In the genomic region with DNA sequence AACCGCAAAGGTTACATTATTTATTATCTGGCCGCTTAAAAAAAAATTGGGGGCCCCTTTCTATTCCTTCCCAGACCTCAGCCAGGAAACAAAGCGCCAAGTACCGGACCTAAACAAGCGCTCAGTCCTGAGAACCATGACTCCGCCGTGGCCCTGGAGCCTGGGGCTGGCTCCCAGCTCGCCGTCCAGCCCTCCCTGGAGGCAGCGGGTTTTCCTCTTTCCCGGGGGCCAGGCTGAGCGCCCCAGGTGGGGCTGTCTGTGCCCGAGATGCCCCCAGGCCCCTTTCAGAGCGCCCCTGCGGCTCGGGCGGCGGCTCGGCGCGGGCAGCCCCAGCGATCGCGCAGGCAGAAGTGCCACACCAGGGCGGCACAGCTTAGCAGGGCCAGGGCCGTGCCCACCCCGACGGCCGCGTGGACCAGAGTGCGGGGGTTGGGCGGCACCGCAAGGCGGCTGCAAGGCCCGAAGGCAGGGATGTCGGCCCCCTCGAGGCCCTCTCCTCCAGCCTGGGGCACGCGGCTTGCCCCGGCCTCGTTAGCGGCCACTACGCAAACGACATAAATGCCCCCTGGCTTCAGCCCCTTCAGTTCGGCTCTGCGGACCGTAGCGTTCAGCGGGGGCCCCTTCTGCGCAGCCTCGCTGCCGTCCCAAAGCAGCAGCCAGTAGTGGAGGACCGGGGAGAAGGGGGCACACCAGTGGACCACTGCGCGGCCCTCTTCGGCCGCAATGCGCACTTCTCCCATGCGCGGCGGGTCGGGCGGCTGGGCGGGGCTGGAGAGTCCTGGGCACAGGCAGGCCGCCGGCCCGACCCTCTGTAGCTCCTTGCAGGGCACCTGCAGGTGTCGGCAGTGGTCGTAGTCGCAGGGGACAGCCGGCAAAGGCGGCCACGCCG, we compare ENCODE assay signal across 1 cellular context.
TF ChIP-seq lines count a peak whose summit lies in the region.

No MANE protein-coding gene starts in this region.

TF ChIP-seq in HepG2, 621 proteins besides CTCF, POLR2A, EP300 and RAD21:
- TF ChIP-seq ZNF782 (CRISPR knock-in tag; IDR thresholded peaks at IDR 0.05; ENCODE audit: borderline replicate concordance) (no peak), RNF2 (conservative IDR thresholded peaks at IDR 0.05; ENCODE audit: low read depth) (no peak), ZNF816 (CRISPR knock-in tag; IDR thresholded peaks at IDR 0.05; ENCODE audit: borderline replicate concordance) (no peak), PCBP1 (IDR thresholded peaks at IDR 0.05; ENCODE audit: borderline replicate concordance, low read depth, low read length) (no peak), ZNF3 (CRISPR knock-in tag; IDR thresholded peaks at IDR 0.05) (no peak), EED (CRISPR knock-in tag; IDR thresholded peaks at IDR 0.05) (no peak), SP5 (CRISPR knock-in tag; IDR thresholded peaks at IDR 0.05; ENCODE audit: borderline replicate concordance, low read depth) (no peak), GLI4 (CRISPR knock-in tag; IDR thresholded peaks at IDR 0.05; ENCODE audit: borderline replicate concordance) (no peak), ZNF772 (CRISPR knock-in tag; IDR thresholded peaks at IDR 0.05) (no peak)
- TF ChIP-seq, protein P1, sequence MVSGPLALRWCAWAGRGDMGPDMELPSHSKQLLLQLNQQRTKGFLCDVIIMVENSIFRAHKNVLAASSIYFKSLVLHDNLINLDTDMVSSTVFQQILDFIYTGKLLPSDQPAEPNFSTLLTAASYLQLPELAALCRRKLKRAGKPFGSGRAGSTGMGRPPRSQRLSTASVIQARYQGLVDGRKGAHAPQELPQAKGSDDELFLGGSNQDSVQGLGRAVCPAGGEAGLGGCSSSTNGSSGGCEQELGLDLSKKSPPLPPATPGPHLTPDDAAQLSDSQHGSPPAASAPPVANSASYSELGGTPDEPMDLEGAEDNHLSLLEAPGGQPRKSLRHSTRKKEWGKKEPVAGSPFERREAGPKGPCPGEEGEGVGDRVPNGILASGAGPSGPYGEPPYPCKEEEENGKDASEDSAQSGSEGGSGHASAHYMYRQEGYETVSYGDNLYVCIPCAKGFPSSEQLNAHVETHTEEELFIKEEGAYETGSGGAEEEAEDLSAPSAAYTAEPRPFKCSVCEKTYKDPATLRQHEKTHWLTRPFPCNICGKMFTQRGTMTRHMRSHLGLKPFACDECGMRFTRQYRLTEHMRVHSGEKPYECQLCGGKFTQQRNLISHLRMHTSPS (CRISPR knock-in tag; IDR thresholded peaks at IDR 0.05; ENCODE audit: low read depth) = no peak
- TF ChIP-seq, protein P2, sequence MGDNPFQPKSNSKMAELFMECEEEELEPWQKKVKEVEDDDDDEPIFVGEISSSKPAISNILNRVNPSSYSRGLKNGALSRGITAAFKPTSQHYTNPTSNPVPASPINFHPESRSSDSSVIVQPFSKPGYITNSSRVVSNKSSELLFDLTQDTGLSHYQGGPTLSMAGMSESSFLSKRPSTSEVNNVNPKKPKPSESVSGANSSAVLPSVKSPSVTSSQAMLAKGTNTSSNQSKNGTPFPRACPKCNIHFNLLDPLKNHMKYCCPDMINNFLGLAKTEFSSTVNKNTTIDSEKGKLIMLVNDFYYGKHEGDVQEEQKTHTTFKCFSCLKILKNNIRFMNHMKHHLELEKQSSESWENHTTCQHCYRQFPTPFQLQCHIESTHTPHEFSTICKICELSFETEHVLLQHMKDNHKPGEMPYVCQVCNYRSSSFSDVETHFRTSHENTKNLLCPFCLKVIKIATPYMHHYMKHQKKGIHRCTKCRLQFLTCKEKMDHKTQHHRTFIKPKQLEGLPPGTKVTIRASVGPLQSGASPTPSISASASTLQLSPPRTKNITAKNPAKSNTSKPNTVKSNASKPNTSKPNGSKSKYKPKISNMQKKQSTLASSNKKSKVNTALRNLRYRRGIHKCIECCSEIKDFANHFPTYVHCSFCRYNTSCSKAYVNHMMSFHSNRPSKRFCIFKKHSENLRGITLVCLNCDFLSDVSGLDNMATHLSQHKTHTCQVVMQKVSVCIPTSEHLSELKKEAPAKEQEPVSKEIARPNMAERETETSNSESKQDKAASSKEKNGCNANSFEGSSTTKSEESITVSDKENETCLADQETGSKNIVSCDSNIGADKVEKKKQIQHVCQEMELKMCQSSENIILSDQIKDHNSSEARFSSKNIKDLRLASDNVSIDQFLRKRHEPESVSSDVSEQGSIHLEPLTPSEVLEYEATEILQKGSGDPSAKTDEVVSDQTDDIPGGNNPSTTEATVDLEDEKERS (CRISPR knock-in tag; IDR thresholded peaks at IDR 0.05) = no peak
- TF ChIP-seq, protein P3, sequence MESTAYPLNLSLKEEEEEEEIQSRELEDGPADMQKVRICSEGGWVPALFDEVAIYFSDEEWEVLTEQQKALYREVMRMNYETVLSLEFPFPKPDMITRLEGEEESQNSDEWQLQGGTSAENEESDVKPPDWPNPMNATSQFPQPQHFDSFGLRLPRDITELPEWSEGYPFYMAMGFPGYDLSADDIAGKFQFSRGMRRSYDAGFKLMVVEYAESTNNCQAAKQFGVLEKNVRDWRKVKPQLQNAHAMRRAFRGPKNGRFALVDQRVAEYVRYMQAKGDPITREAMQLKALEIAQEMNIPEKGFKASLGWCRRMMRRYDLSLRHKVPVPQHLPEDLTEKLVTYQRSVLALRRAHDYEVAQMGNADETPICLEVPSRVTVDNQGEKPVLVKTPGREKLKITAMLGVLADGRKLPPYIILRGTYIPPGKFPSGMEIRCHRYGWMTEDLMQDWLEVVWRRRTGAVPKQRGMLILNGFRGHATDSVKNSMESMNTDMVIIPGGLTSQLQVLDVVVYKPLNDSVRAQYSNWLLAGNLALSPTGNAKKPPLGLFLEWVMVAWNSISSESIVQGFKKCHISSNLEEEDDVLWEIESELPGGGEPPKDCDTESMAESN (CRISPR knock-in tag; conservative IDR thresholded peaks at IDR 0.05) = no peak
- TF ChIP-seq, protein P4, sequence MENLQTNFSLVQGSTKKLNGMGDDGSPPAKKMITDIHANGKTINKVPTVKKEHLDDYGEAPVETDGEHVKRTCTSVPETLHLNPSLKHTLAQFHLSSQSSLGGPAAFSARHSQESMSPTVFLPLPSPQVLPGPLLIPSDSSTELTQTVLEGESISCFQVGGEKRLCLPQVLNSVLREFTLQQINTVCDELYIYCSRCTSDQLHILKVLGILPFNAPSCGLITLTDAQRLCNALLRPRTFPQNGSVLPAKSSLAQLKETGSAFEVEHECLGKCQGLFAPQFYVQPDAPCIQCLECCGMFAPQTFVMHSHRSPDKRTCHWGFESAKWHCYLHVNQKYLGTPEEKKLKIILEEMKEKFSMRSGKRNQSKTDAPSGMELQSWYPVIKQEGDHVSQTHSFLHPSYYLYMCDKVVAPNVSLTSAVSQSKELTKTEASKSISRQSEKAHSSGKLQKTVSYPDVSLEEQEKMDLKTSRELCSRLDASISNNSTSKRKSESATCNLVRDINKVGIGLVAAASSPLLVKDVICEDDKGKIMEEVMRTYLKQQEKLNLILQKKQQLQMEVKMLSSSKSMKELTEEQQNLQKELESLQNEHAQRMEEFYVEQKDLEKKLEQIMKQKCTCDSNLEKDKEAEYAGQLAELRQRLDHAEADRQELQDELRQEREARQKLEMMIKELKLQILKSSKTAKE (CRISPR knock-in tag; IDR thresholded peaks at IDR 0.05; ENCODE audit: borderline replicate concordance) = no peak
- TF ChIP-seq, protein P5, sequence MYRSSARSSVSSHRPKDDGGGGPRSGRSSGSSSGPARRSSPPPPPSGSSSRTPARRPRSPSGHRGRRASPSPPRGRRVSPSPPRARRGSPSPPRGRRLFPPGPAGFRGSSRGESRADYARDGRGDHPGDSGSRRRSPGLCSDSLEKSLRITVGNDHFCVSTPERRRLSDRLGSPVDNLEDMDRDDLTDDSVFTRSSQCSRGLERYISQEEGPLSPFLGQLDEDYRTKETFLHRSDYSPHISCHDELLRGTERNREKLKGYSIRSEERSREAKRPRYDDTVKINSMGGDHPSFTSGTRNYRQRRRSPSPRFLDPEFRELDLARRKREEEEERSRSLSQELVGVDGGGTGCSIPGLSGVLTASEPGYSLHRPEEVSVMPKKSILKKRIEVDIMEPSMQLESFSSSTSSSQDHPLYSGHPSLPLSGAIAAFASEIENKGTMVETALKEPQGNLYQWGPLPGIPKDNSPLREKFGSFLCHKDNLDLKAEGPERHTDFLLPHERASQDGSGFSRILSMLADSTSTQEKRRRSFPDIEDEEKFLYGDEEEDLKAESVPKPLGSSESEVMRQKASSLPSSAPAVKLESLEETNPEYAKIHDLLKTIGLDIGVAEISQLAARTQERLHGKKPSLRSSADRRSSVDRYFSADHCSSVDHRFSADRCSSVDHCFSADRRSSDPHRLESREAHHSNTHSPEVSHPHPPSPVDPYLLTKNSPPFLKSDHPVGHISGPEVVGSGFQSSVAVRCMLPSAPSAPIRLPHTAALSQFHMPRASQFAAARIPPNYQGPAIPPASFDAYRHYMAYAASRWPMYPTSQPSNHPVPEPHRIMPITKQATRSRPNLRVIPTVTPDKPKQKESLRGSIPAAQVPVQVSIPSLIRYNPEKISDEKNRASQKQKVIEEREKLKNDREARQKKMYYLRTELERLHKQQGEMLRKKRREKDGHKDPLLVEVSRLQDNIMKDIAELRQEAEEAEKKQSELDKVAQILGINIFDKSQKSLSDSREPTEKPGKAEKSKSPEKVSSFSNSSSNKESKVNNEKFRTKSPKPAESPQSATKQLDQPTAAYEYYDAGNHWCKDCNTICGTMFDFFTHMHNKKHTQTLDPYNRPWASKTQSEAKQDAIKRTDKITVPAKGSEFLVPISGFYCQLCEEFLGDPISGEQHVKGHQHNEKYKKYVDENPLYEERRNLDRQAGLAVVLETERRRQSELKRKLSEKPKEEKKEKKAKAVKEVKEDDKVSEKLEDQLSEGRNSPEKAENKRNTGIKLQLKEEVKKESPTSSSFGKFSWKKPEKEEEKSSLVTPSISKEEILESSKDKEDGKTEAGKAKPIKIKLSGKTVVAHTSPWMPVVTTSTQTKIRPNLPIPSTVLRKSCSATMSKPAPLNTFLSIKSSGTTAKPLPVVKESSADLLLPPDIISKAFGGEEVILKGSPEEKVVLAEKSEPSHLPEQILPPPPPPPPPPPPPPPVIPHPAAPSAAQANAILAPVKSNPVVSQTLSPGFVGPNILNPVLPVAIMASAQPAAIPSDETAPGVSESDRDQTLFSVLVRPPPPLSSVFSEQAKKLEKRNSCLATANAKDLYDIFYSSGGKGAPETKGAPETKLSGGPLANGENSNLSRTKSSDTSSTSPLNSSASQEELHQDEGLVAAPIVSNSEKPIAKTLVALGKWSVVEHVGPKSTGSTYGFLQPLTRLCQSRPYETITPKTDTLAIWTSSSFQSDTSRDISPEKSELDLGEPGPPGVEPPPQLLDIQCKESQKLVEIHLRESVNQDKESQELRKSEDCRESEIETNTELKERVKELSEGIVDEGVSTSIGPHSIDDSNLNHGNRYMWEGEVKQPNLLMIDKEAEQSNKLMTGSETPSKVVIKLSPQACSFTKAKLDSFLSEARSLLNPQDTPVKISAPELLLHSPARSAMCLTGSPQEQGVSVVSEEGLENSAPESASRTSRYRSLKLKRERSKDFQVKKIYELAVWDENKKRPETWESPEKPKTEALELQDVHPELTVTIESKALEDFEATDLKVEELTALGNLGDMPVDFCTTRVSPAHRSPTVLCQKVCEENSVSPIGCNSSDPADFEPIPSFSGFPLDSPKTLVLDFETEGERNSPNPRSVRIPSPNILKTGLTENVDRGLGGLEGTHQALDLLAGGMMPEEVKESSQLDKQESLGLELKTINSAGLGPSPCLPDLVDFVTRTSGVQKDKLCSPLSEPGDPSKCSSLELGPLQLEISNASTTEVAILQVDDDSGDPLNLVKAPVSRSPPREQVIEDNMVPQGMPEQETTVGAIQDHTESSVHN (CRISPR knock-in tag; IDR thresholded peaks at IDR 0.05) = no peak
